In the genomic region with DNA sequence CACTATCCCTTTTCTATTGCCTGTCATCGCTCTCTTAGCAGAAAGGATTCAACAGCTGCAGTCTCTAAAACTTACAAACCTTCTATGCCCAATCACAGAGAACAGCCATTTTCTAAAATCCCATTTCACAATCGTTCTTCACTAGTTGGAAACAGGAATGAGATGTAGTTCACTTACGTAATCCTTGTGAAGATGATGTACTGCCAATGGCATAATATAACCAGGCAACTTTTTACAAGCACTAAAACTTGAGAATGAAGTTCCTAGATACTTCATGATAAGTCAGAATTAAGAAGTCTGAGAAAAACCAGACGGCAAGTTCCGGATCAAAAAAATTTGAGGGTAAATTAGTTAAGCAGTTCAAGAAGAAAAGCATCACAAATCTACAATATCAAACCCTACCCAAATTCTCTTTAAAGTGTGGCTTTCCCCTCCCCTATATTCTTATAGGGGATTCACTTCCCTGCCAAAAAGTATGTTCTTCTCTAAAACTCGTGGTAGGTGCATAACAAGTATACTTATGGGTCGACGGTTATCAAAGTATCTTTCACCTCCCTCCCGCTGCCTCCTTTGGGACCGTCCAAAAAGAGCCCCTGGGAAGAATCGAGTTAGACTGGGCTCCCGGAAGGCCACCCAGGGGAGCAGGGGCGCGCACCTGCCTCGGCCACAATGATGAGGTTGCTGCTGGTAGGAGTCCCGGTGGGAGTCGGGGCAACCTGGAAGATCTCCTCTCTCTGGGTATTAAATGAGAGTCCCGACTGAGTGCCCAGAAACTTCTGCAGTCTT, we compare ENCODE assay signal across 1 cellular context.
TF ChIP-seq lines count a peak whose summit lies in the region.

No MANE protein-coding gene starts in this region.

TF ChIP-seq in K562, 482 proteins besides CTCF, POLR2A, EP300 and RAD21 (continued from another document):
- TF ChIP-seq, protein P1, sequence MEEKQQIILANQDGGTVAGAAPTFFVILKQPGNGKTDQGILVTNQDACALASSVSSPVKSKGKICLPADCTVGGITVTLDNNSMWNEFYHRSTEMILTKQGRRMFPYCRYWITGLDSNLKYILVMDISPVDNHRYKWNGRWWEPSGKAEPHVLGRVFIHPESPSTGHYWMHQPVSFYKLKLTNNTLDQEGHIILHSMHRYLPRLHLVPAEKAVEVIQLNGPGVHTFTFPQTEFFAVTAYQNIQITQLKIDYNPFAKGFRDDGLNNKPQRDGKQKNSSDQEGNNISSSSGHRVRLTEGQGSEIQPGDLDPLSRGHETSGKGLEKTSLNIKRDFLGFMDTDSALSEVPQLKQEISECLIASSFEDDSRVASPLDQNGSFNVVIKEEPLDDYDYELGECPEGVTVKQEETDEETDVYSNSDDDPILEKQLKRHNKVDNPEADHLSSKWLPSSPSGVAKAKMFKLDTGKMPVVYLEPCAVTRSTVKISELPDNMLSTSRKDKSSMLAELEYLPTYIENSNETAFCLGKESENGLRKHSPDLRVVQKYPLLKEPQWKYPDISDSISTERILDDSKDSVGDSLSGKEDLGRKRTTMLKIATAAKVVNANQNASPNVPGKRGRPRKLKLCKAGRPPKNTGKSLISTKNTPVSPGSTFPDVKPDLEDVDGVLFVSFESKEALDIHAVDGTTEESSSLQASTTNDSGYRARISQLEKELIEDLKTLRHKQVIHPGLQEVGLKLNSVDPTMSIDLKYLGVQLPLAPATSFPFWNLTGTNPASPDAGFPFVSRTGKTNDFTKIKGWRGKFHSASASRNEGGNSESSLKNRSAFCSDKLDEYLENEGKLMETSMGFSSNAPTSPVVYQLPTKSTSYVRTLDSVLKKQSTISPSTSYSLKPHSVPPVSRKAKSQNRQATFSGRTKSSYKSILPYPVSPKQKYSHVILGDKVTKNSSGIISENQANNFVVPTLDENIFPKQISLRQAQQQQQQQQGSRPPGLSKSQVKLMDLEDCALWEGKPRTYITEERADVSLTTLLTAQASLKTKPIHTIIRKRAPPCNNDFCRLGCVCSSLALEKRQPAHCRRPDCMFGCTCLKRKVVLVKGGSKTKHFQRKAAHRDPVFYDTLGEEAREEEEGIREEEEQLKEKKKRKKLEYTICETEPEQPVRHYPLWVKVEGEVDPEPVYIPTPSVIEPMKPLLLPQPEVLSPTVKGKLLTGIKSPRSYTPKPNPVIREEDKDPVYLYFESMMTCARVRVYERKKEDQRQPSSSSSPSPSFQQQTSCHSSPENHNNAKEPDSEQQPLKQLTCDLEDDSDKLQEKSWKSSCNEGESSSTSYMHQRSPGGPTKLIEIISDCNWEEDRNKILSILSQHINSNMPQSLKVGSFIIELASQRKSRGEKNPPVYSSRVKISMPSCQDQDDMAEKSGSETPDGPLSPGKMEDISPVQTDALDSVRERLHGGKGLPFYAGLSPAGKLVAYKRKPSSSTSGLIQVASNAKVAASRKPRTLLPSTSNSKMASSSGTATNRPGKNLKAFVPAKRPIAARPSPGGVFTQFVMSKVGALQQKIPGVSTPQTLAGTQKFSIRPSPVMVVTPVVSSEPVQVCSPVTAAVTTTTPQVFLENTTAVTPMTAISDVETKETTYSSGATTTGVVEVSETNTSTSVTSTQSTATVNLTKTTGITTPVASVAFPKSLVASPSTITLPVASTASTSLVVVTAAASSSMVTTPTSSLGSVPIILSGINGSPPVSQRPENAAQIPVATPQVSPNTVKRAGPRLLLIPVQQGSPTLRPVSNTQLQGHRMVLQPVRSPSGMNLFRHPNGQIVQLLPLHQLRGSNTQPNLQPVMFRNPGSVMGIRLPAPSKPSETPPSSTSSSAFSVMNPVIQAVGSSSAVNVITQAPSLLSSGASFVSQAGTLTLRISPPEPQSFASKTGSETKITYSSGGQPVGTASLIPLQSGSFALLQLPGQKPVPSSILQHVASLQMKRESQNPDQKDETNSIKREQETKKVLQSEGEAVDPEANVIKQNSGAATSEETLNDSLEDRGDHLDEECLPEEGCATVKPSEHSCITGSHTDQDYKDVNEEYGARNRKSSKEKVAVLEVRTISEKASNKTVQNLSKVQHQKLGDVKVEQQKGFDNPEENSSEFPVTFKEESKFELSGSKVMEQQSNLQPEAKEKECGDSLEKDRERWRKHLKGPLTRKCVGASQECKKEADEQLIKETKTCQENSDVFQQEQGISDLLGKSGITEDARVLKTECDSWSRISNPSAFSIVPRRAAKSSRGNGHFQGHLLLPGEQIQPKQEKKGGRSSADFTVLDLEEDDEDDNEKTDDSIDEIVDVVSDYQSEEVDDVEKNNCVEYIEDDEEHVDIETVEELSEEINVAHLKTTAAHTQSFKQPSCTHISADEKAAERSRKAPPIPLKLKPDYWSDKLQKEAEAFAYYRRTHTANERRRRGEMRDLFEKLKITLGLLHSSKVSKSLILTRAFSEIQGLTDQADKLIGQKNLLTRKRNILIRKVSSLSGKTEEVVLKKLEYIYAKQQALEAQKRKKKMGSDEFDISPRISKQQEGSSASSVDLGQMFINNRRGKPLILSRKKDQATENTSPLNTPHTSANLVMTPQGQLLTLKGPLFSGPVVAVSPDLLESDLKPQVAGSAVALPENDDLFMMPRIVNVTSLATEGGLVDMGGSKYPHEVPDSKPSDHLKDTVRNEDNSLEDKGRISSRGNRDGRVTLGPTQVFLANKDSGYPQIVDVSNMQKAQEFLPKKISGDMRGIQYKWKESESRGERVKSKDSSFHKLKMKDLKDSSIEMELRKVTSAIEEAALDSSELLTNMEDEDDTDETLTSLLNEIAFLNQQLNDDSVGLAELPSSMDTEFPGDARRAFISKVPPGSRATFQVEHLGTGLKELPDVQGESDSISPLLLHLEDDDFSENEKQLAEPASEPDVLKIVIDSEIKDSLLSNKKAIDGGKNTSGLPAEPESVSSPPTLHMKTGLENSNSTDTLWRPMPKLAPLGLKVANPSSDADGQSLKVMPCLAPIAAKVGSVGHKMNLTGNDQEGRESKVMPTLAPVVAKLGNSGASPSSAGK (IDR thresholded peaks at IDR 0.05), result peak; percentile 40; the same call in 1 of the 2 replicates
- TF ChIP-seq NR2C1 (IDR thresholded peaks at IDR 0.05) (no peak), NR2C1 (tag; IDR thresholded peaks at IDR 0.05) (no peak)
- TF ChIP-seq, protein P2, sequence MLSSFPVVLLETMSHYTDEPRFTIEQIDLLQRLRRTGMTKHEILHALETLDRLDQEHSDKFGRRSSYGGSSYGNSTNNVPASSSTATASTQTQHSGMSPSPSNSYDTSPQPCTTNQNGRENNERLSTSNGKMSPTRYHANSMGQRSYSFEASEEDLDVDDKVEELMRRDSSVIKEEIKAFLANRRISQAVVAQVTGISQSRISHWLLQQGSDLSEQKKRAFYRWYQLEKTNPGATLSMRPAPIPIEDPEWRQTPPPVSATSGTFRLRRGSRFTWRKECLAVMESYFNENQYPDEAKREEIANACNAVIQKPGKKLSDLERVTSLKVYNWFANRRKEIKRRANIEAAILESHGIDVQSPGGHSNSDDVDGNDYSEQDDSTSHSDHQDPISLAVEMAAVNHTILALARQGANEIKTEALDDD (IDR thresholded peaks at IDR 0.05), result no peak
